In the genomic region with DNA sequence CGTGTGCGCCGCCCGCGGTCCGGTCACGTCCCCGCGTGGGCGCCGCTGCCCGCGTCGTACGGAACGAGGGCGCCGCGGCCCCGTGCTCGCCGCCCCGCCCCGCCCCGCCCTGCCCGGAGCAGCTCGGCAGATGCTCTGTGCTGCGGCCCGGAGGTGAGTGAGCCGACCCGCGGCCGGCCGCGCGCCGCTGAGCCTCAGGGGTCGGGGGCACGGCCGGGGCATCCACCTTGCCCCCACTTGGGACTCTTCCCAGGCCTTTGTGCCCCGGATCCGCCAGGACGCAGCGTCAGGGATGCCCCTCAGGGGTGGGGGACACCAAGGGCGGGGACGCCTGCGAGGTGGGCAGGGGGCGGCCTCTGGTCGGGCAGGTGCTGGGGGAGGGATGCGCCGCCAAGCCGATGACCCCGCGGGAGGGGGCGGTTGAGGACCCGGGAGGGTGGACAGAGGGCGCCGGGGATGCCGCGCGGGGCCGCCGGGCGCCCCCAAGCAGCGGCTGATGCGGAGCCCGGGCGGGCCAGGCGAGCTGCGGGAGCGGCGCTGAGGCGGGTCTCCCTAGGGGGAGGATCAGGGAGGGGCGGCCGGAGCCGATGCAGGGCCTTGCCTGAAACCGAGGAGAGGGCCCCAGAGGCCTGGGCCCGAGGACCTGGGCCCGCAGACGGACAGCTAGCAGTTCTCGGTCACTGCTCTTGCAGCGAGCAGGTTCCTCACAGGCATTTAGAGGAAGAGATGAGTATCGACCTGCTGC, we compare ENCODE assay signal across 1 cellular context.
TF ChIP-seq lines count a peak whose summit lies in the region.

Gene GNAZ, plus strand, starts transcription at position 102 of the 745 bp plus-strand sequence. CDS start 25,177 bp downstream, outside the sequence.

TF ChIP-seq in K562, 482 proteins besides CTCF, POLR2A, EP300 and RAD21 (continued from another document):
- TF ChIP-seq, protein P1, sequence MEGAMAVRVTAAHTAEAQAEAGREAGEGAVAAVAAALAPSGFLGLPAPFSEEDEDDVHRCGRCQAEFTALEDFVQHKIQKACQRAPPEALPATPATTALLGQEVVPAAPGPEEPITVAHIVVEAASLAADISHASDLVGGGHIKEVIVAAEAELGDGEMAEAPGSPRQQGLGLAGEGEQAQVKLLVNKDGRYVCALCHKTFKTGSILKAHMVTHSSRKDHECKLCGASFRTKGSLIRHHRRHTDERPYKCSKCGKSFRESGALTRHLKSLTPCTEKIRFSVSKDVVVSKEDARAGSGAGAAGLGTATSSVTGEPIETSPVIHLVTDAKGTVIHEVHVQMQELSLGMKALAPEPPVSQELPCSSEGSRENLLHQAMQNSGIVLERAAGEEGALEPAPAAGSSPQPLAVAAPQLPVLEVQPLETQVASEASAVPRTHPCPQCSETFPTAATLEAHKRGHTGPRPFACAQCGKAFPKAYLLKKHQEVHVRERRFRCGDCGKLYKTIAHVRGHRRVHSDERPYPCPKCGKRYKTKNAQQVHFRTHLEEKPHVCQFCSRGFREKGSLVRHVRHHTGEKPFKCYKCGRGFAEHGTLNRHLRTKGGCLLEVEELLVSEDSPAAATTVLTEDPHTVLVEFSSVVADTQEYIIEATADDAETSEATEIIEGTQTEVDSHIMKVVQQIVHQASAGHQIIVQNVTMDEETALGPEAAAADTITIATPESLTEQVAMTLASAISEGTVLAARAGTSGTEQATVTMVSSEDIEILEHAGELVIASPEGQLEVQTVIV (CRISPR knock-in tag; IDR thresholded peaks at IDR 0.05; ENCODE audit: borderline replicate concordance): no peak
- TF ChIP-seq ZNF23 (CRISPR knock-in tag; IDR thresholded peaks at IDR 0.05): no peak
- TF ChIP-seq RAD51 (IDR thresholded peaks at IDR 0.05; ENCODE audit: borderline replicate concordance, low read depth): no peak
- peak; percentile 48; the same call in 1 of the 2 replicates for TF ChIP-seq THAP12 (CRISPR knock-in tag; IDR thresholded peaks at IDR 0.05)
- TF ChIP-seq KLF10 (CRISPR knock-in tag; IDR thresholded peaks at IDR 0.05): no peak
- TF ChIP-seq, protein P2, sequence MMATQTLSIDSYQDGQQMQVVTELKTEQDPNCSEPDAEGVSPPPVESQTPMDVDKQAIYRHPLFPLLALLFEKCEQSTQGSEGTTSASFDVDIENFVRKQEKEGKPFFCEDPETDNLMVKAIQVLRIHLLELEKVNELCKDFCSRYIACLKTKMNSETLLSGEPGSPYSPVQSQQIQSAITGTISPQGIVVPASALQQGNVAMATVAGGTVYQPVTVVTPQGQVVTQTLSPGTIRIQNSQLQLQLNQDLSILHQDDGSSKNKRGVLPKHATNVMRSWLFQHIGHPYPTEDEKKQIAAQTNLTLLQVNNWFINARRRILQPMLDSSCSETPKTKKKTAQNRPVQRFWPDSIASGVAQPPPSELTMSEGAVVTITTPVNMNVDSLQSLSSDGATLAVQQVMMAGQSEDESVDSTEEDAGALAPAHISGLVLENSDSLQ (IDR thresholded peaks at IDR 0.05): no peak
- TF ChIP-seq RB1 (IDR thresholded peaks at IDR 0.05; ENCODE audit: low read depth): peak; percentile 53
- TF ChIP-seq XRCC4 (IDR thresholded peaks at IDR 0.05; ENCODE audit: extremely low read depth, insufficient read depth, insufficient read length): no peak
- TF ChIP-seq RBM15 (IDR thresholded peaks at IDR 0.05; ENCODE audit: insufficient read depth, low read length): no peak
- no peak for TF ChIP-seq BRF1 (IDR thresholded peaks at IDR 0.05; ENCODE audit: borderline replicate concordance, extremely low read depth, insufficient read length)
- TF ChIP-seq SLC30A9 (CRISPR knock-in tag; IDR thresholded peaks at IDR 0.05): no peak
- 0 out of 2 replicates have a peak, but pooled peaks have one; percentile 3 for TF ChIP-seq MAFK (IDR thresholded peaks at IDR 0.05; ENCODE audit: low read length)
- TF ChIP-seq, protein P3, sequence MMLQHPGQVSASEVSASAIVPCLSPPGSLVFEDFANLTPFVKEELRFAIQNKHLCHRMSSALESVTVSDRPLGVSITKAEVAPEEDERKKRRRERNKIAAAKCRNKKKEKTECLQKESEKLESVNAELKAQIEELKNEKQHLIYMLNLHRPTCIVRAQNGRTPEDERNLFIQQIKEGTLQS (IDR thresholded peaks at IDR 0.05): no peak
- TF ChIP-seq, protein P3 (CRISPR knock-in tag; conservative IDR thresholded peaks at IDR 0.05): 0 out of 2 replicates have a peak, but pooled peaks have one; percentile 8
- TF ChIP-seq ZNF133 (CRISPR knock-in tag; IDR thresholded peaks at IDR 0.05): no peak
